In genomic region chr10:69663548-69663947, GRCh38 we compare ENCODE assay signal across 17 cellular contexts. TPM values are rescaled to one million over a fixed set of nuclear protein-coding genes. Genes with fewer than 3 reads are reported as not detected.
DNase-seq lines count a peak whose midpoint lies in the region; ATAC-seq and TF ChIP-seq lines count a peak whose summit lies in the region.
"Had no signal": no experiment of that assay in that cellular context is flagged by ENCODE, and none has a peak within 500 bp of the region (broad histone marks: within the 10 kb centered on the region; RNA-seq: fewer than 3 reads in every experiment).

No MANE protein-coding gene starts in this region.

- H3K27me3 Mint-ChIP-seq in osteocyte (ENCODE audit: unreplicated experiment), result no peaks in the 10 kb centered on the region

- peaks cover 16% of the 10 kb centered on the region for H3K4me1 Mint-ChIP-seq in osteocyte (ENCODE audit: unreplicated experiment)
- H3K4me1 Mint-ChIP-seq: memory B cell had no signal

- no peaks in the 10 kb centered on the region for H3K9me2 ChIP-seq in PC-3 (replicated peaks; ENCODE audit: low read length)

- H3K36me3 ChIP-seq in BE2C, result no peaks in the 10 kb centered on the region
- no peaks in the 10 kb centered on the region for H3K36me3 ChIP-seq in H7 (replicated peaks; ENCODE audit: control insufficient read depth, insufficient read depth, low read length)
- no peaks in the 10 kb centered on the region for H3K36me3 ChIP-seq in PC-3 (ENCODE audit: low read depth, low read length)
- H3K36me3 ChIP-seq: right atrium auricular region had no signal

- H3K4me3 ChIP-seq in BE2C (ENCODE audit: low read depth, low read length) (no peak overlapping the region), H7 (ENCODE audit: insufficient read depth, low read depth, low read length) (no peak overlapping the region), PC-3 (ENCODE audit: low read length) (no peak overlapping the region)
- H3K4me3 ChIP-seq: right atrium auricular region had no signal

- intact Hi-C loops in PC-3 (cut with micrococcal nuclease), result no loop called here

- DNase-seq in BE2C (no peak), H7 (peak; percentile 91), PC-3 (no peak), left kidney (ENCODE audit: low read depth, low spot score) (peak; percentile 47), COLO668 (lab: John Stamatoyannopoulos, UW; ENCODE audit: unreplicated experiment) (no peak), osteocyte (ENCODE audit: extremely low spot score, unreplicated experiment) (no peak)
- DNase-seq: activated CD4-positive, alpha-beta T cell treated with anti-CD3 and anti-CD28 coated beads, Interleukin-2, amount 10 ng/mL, durations not matched to agents 7 days and 5 days; activated T-cell treated with anti-CD3 and anti-CD28 coated beads, Interleukin-2, amount 50 U/mL, for 72 hours; dermis blood vessel endothelial cell; NCI-H1436; NCI-H2227 treated with DMSO at 0.1 percent for 48 hours had no signal

- no peak overlapping the region for H3K4me2 ChIP-seq in PC-3 (ENCODE audit: low read length)

- H3K27ac Mint-ChIP-seq in osteocyte (ENCODE audit: unreplicated experiment), result no peak overlapping the region
- H3K27ac Mint-ChIP-seq: activated CD4-positive, alpha-beta T cell treated with anti-CD3 and anti-CD28 coated beads, Interleukin-2, amount 10 ng/mL, durations not matched to agents 7 days and 5 days; activated naive CD8-positive, alpha-beta T cell; activated T-cell treated with anti-CD3 and anti-CD28 coated beads, Interleukin-2, amount 50 U/mL, for 72 hours; memory B cell had no signal

- CTCF ChIA-PET in PC-3 (lab: Charles Lee), result no interaction called here

- H3K27me3 ChIP-seq in BE2C (no peaks in the 10 kb centered on the region), H7 (ENCODE audit: control insufficient read depth, insufficient read depth, low read length) (no peaks in the 10 kb centered on the region; the same call in 1 of the 2 replicates), PC-3 (ENCODE audit: low read length) (peaks cover 87% of the 10 kb centered on the region)
- H3K27me3 ChIP-seq: right atrium auricular region had no signal

- no TSS peak for BruUV-seq in PC-3 (replicated peaks; lab: Mats Ljungman, UMichigan)

- no peak overlapping the region for H3K4me3 Mint-ChIP-seq in osteocyte (ENCODE audit: unreplicated experiment)
- H3K4me3 Mint-ChIP-seq: activated CD4-positive, alpha-beta T cell treated with anti-CD3 and anti-CD28 coated beads, Interleukin-2, amount 10 ng/mL, durations not matched to agents 7 days and 5 days; activated naive CD8-positive, alpha-beta T cell; activated T-cell treated with anti-CD3 and anti-CD28 coated beads, Interleukin-2, amount 50 U/mL, for 72 hours; brain; memory B cell had no signal

- H3K79me2 ChIP-seq in PC-3 (ENCODE audit: low read length), result no peaks in the 10 kb centered on the region

- no peak overlapping the region for H3K27ac ChIP-seq in PC-3 (ENCODE audit: low read length)
- H3K27ac ChIP-seq: right atrium auricular region had no signal

- no peak overlapping the region for H3K9ac ChIP-seq in PC-3 (ENCODE audit: low read length)

- H3K9me3 ChIP-seq in BE2C (no peaks in the 10 kb centered on the region), PC-3 (ENCODE audit: low read length) (no peaks in the 10 kb centered on the region)
- H3K9me3 ChIP-seq: right atrium auricular region had no signal

- H3K4me1 ChIP-seq in BE2C (peaks cover 15% of the 10 kb centered on the region), PC-3 (ENCODE audit: insufficient read depth, low read length) (no peaks in the 10 kb centered on the region)
- H3K4me1 ChIP-seq: right atrium auricular region had no signal

- no peaks in the 10 kb centered on the region for H3K36me3 Mint-ChIP-seq in osteocyte (ENCODE audit: unreplicated experiment)
- H3K36me3 Mint-ChIP-seq: activated naive CD8-positive, alpha-beta T cell; brain; memory B cell had no signal

- POLR2A ChIA-PET in PC-3 (lab: Charles Lee; ENCODE audit: unreplicated experiment), result no interaction called here

- no peaks in the 10 kb centered on the region for H4K20me1 ChIP-seq in PC-3 (ENCODE audit: low read length)

- H3K9me3 Mint-ChIP-seq in osteocyte (ENCODE audit: unreplicated experiment), result no peaks in the 10 kb centered on the region
- H3K9me3 Mint-ChIP-seq: activated CD4-positive, alpha-beta T cell treated with anti-CD3 and anti-CD28 coated beads, Interleukin-2, amount 10 ng/mL, durations not matched to agents 7 days and 5 days; activated T-cell treated with anti-CD3 and anti-CD28 coated beads, Interleukin-2, amount 50 U/mL, for 72 hours; brain; memory B cell had no signal

- no peak for ATAC-seq in PC-3
- no peak for ATAC-seq in GM21381 (IDR thresholded peaks at IDR 0.05; ENCODE audit: unreplicated experiment)
- no peak for ATAC-seq in HG02840 (IDR thresholded peaks at IDR 0.05; ENCODE audit: low FRiP score, unreplicated experiment)
- ATAC-seq: activated T-cell treated with anti-CD3 and anti-CD28 coated beads, Interleukin-2, amount 50 U/mL, for 72 hours had no signal

- H2AFZ ChIP-seq in PC-3 (ENCODE audit: low read length), result no peak overlapping the region

- no peaks in the 10 kb centered on the region for H3F3A ChIP-seq in PC-3 (ENCODE audit: low read length, unreplicated experiment)

- TF ChIP-seq CTCF in BE2C (IDR thresholded peaks at IDR 0.05; ENCODE audit: low read depth, low read length), result 0 out of 2 replicates have a peak, but pooled peaks have one; percentile 22
- TF ChIP-seq CTCF in PC-3 (conservative IDR thresholded peaks at IDR 0.05; ENCODE audit: low read depth, low read length), result peak; percentile 28; the same call in 1 of the 2 replicates
- no peak for TF ChIP-seq CTCF in osteocyte (IDR thresholded peaks at IDR 0.05)

RNA-seq across cellular contexts. Expression of gene FAM241B, which starts 33.5 kb away (rescaled TPM):
- polyA plus RNA-seq in BE2C (2012; ENCODE audit: insufficient read depth, insufficient read length, low read depth), result 23.3 TPM
- total RNA-seq in H7 (2014; rRNA removed; shearing (Covaris generic)), result 5.8 and 8.4 TPM in 2 replicates
- total RNA-seq in PC-3 (2014; rRNA removed) (37.5 and 45.4 TPM in 2 replicates), osteocyte (3.4 TPM in 2 replicates)
- total RNA-seq: dermis blood vessel endothelial cell had no signal

Comparison
In these comparisons a context has a peak if more than half of its experiments do, and no peak if none do; other contexts are left out.
1. DNase-seq: peak in H7 (single experiment) and left kidney (single experiment); none in BE2C (single experiment), PC-3 (single experiment), COLO668 (single experiment) and osteocyte (single experiment).